In genomic region chr4:157423526-157424020, GRCh38 we compare ENCODE assay signal across 7 cellular contexts.
"Had no signal": no experiment of that assay in that cellular context is flagged by ENCODE, and none has a peak within 500 bp of the region (broad histone marks: within the 10 kb centered on the region; RNA-seq: fewer than 3 reads in every experiment).

No MANE protein-coding gene starts in this region.

- H3K4me2 ChIP-seq: GM23338 had no signal

- DNase-seq: H9, HCEC 1CT, IMR-90, KG1 had no signal

- H3K27ac ChIP-seq: HL-60 had no signal

- ATAC-seq: GM23338, K562 had no signal

- H3K4me3 ChIP-seq: GM23338, K562 had no signal

- H2AFZ ChIP-seq: GM23338 had no signal
